In the genomic region with DNA sequence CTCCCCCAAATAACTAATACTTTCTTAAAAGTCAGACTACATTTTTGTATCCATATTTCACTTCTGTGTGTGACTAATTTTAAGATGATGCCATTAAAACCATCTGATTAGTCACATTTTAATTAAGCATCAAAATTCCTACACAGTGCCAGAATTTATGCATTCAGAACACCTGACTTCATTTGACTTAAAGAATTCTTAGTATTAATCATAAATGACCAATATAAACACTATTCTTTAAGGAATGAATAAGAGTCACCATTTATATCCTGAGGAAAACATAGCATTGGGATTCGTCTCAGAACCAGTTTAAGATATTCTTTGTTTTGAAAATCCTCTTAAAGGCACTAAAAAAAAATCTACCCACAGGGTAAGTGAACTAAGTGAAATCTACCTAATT, we compare ENCODE assay signal across 1 cellular context.
TF ChIP-seq lines count a peak whose summit lies in the region.

No MANE protein-coding gene starts in this region.

TF ChIP-seq in K562, 482 proteins besides CTCF, POLR2A, EP300 and RAD21:
- TF ChIP-seq, protein P1, sequence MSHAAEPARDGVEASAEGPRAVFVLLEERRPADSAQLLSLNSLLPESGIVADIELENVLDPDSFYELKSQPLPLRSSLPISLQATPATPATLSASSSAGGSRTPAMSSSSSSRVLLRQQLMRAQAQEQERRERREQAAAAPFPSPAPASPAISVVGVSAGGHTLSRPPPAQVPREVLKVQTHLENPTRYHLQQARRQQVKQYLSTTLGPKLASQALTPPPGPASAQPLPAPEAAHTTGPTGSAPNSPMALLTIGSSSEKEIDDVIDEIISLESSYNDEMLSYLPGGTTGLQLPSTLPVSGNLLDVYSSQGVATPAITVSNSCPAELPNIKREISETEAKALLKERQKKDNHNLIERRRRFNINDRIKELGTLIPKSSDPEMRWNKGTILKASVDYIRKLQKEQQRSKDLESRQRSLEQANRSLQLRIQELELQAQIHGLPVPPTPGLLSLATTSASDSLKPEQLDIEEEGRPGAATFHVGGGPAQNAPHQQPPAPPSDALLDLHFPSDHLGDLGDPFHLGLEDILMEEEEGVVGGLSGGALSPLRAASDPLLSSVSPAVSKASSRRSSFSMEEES (CRISPR knock-in tag; IDR thresholded peaks at IDR 0.05), result peak; percentile 42
- TF ChIP-seq PTRF (tag; IDR thresholded peaks at IDR 0.05), result no peak
TF ChIP-seq in K562: peak in this region for 1.
